1 cellular context compared by ENCODE assay signal in the genomic region with DNA sequence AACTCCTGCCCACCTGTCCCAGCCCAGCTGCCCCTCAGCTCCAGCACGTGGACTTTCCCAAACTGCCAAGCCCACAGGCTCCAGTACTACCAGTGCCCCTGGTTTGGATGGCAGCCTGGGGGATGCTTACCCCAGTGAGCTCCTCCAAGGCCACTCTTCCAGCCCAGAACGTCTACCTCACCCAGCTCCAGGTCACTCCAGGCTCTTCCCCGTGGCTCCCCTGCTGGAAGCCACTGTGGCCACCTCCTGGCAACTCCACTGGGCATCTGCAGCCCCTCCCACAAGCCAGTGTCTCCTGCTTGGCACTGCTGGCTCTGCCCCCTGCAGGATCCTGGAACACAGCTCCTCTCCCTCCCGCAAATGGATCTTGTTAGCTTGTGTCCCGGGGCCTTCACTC.
TF ChIP-seq lines count a peak whose summit lies in the region.

No MANE protein-coding gene starts in this region.

TF ChIP-seq in GM23338, 12 proteins besides CTCF, POLR2A, EP300 and RAD21 (continued from another document):
- TF ChIP-seq, protein P1, sequence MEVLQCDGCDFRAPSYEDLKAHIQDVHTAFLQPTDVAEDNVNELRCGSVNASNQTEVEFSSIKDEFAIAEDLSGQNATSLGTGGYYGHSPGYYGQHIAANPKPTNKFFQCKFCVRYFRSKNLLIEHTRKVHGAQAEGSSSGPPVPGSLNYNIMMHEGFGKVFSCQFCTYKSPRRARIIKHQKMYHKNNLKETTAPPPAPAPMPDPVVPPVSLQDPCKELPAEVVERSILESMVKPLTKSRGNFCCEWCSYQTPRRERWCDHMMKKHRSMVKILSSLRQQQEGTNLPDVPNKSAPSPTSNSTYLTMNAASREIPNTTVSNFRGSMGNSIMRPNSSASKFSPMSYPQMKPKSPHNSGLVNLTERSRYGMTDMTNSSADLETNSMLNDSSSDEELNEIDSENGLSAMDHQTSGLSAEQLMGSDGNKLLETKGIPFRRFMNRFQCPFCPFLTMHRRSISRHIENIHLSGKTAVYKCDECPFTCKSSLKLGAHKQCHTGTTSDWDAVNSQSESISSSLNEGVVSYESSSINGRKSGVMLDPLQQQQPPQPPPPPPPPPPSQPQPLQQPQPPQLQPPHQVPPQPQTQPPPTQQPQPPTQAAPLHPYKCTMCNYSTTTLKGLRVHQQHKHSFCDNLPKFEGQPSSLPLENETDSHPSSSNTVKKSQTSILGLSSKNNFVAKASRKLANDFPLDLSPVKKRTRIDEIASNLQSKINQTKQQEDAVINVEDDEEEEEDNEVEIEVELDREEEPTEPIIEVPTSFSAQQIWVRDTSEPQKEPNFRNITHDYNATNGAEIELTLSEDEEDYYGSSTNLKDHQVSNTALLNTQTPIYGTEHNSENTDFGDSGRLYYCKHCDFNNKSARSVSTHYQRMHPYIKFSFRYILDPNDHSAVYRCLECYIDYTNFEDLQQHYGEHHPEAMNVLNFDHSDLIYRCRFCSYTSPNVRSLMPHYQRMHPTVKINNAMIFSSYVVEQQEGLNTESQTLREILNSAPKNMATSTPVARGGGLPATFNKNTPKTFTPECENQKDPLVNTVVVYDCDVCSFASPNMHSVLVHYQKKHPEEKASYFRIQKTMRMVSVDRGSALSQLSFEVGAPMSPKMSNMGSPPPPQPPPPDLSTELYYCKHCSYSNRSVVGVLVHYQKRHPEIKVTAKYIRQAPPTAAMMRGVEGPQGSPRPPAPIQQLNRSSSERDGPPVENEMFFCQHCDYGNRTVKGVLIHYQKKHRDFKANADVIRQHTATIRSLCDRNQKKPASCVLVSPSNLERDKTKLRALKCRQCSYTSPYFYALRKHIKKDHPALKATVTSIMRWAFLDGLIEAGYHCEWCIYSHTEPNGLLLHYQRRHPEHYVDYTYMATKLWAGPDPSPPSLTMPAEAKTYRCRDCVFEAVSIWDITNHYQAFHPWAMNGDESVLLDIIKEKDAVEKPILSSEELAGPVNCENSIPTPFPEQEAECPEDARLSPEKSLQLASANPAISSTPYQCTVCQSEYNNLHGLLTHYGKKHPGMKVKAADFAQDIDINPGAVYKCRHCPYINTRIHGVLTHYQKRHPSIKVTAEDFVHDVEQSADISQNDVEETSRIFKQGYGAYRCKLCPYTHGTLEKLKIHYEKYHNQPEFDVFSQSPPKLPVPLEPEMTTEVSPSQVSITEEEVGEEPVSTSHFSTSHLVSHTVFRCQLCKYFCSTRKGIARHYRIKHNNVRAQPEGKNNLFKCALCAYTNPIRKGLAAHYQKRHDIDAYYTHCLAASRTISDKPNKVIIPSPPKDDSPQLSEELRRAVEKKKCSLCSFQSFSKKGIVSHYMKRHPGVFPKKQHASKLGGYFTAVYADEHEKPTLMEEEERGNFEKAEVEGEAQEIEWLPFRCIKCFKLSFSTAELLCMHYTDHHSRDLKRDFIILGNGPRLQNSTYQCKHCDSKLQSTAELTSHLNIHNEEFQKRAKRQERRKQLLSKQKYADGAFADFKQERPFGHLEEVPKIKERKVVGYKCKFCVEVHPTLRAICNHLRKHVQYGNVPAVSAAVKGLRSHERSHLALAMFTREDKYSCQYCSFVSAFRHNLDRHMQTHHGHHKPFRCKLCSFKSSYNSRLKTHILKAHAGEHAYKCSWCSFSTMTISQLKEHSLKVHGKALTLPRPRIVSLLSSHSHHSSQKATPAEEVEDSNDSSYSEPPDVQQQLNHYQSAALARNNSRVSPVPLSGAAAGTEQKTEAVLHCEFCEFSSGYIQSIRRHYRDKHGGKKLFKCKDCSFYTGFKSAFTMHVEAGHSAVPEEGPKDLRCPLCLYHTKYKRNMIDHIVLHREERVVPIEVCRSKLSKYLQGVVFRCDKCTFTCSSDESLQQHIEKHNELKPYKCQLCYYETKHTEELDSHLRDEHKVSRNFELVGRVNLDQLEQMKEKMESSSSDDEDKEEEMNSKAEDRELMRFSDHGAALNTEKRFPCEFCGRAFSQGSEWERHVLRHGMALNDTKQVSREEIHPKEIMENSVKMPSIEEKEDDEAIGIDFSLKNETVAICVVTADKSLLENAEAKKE (CRISPR knock-in tag; IDR thresholded peaks at IDR 0.05): no peak
- no peak for TF ChIP-seq JUNB (IDR thresholded peaks at IDR 0.05; ENCODE audit: unreplicated experiment)
- no peak for TF ChIP-seq STAT1 (IDR thresholded peaks at IDR 0.05; ENCODE audit: unreplicated experiment)
